Comparison of ENCODE assay signal across 1 cellular context in genomic region chr9:121619566-121619965, GRCh38.
TF ChIP-seq lines count a peak whose summit lies in the region.

No MANE protein-coding gene starts in this region.

TF ChIP-seq in K562, 482 proteins besides CTCF, POLR2A, EP300 and RAD21:
- TF ChIP-seq ZNF280B (CRISPR knock-in tag; IDR thresholded peaks at IDR 0.05), result no peak
- TF ChIP-seq ZNF79 (CRISPR knock-in tag; IDR thresholded peaks at IDR 0.05; ENCODE audit: low read depth), result peak; percentile 82; the same call in 1 of the 2 replicates
- no peak for TF ChIP-seq MEIS2 (IDR thresholded peaks at IDR 0.05; ENCODE audit: partially characterized antibody)
